In the genomic region with DNA sequence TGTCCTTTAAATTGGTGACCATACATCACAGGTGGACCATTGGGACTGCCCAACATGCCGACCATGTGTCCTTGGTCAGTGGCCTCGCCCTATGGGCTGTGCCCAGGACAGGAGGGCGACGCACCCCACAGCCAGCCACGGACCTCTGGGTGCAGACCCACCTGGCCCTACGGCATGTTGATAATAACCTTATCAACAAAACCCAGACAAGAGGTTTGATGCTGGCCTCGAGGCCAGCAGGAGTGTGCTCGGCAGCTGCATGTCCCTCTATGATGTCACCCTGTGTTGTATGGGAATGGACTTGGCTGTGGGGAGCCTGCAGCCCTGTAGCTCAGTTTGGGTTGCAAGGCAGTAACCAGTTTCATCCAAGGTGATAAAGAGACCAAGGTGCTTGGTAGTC, we compare ENCODE assay signal across 26 cellular contexts. TPM values are rescaled to one million over a fixed set of nuclear protein-coding genes. Genes with fewer than 3 reads are reported as not detected.
"Had no signal": no experiment of that assay in that cellular context is flagged by ENCODE, and none has a peak within 500 bp of the region (broad histone marks: within the 10 kb centered on the region; RNA-seq: fewer than 3 reads in every experiment).

No MANE protein-coding gene starts in this region.

- H3K27me3 Mint-ChIP-seq: activated B cell treated with CpG ODN at 0.5 μM for 24 hours; activated CD4-positive, alpha-beta T cell treated with anti-CD3 and anti-CD28 coated beads for 36 hours; activated naive CD4-positive, alpha-beta T cell treated with anti-CD3 and anti-CD28 coated beads, Interleukin-2, amount 10 ng/mL, durations not matched to agents 7 days and 5 days; dendritic cell treated with granulocyte-macrophage colony-stimulating factor and Interleukin-4, amounts not matched to agents 40 ng/mL and 50 ng/mL, for 4 days; naive thymus-derived CD4-positive, alpha-beta T cell; T-helper 17 cell had no signal

- H3K27ac ChIP-seq: breast epithelium, esophagus squamous epithelium, heart right ventricle, left ventricle myocardium inferior, pancreas, right atrium auricular region, testis, transverse colon had no signal

- DNase-seq: activated B cell treated with CpG ODN at 0.5 μM for 24 hours; activated CD4-positive, alpha-beta T cell treated with anti-CD3 and anti-CD28 coated beads for 36 hours; activated effector memory CD4-positive, alpha-beta T cell treated with anti-CD3 and anti-CD28 coated beads, Interleukin-2, amount 50 U/mL, for 16 hours; activated naive CD4-positive, alpha-beta T cell treated with anti-CD3 and anti-CD28 coated beads, Interleukin-2, amount 10 ng/mL, durations not matched to agents 7 days and 5 days; activated T-cell treated with anti-CD3 and anti-CD28 coated beads, Interleukin-2, amount 50 U/mL, for 1 hour; amniotic stem cell; central memory CD4-positive, alpha-beta T cell; esophagus squamous epithelium; foreskin melanocyte; heart right ventricle; left ventricle myocardium inferior; mammary epithelial cell; naive thymus-derived CD4-positive, alpha-beta T cell; stimulated activated CD4-positive, alpha-beta T cell treated with anti-CD3 and anti-CD28 coated beads, Interleukin-2, amount 100 ng/mL, for 48 hours; stimulated activated naive CD8-positive, alpha-beta T cell treated with anti-CD3 and anti-CD28 coated beads, Interleukin-15, Interleukin-2, amounts not matched to agents 100 U/mL and 50 U/mL, for 24 hours; T-helper 17 cell; T1000; testis; transverse colon had no signal

- ATAC-seq: activated CD4-positive, alpha-beta T cell treated with anti-CD3 and anti-CD28 coated beads for 36 hours; naive thymus-derived CD4-positive, alpha-beta T cell; pancreas; stimulated activated naive CD8-positive, alpha-beta T cell treated with anti-CD3 and anti-CD28 coated beads, Interleukin-15, Interleukin-2, amounts not matched to agents 100 U/mL and 50 U/mL, for 24 hours; T-helper 17 cell had no signal

- H3K9me3 ChIP-seq: breast epithelium, esophagus squamous epithelium, heart right ventricle, left ventricle myocardium inferior, pancreas, right atrium auricular region, testis, transverse colon had no signal

- H3K36me3 ChIP-seq: breast epithelium had no signal

- H3K4me3 Mint-ChIP-seq: activated B cell treated with CpG ODN at 0.5 μM for 24 hours; activated CD4-positive, alpha-beta T cell treated with anti-CD3 and anti-CD28 coated beads for 36 hours; activated naive CD4-positive, alpha-beta T cell treated with anti-CD3 and anti-CD28 coated beads, Interleukin-2, amount 10 ng/mL, durations not matched to agents 7 days and 5 days; activated T-helper 1 cell treated with anti-CD3 and anti-CD28 coated beads, Interleukin-12 subunit alpha, Interleukin-12 subunit beta, Interleukin-2, Interleukin-4 antibody, amounts not matched to agents 30 ng/mL and 10 ng/mL and 1 ng/mL, durations not matched to agents 14 hours and 24 hours and 36 hours; dendritic cell treated with granulocyte-macrophage colony-stimulating factor and Interleukin-4, amounts not matched to agents 40 ng/mL and 50 ng/mL, for 4 days; mesothelial cell of epicardium; naive thymus-derived CD4-positive, alpha-beta T cell; T-helper 17 cell had no signal

- H3K27me3 ChIP-seq: breast epithelium, esophagus squamous epithelium, heart right ventricle, pancreas, right atrium auricular region, testis, transverse colon had no signal

- H3K4me3 ChIP-seq: breast epithelium, esophagus squamous epithelium, heart right ventricle, left ventricle myocardium inferior, pancreas, right atrium auricular region, testis, transverse colon had no signal

- H3K4me1 ChIP-seq: breast epithelium, heart right ventricle, left ventricle myocardium inferior, pancreas, right atrium auricular region, testis had no signal

- H3K27ac Mint-ChIP-seq: activated B cell treated with CpG ODN at 0.5 μM for 24 hours; activated CD4-positive, alpha-beta T cell treated with anti-CD3 and anti-CD28 coated beads for 36 hours; activated T-helper 1 cell treated with anti-CD3 and anti-CD28 coated beads, Interleukin-12 subunit alpha, Interleukin-12 subunit beta, Interleukin-2, Interleukin-4 antibody, amounts not matched to agents 30 ng/mL and 10 ng/mL and 1 ng/mL, durations not matched to agents 14 hours and 24 hours and 36 hours; dendritic cell treated with granulocyte-macrophage colony-stimulating factor and Interleukin-4, amounts not matched to agents 40 ng/mL and 50 ng/mL, for 4 days; mesothelial cell of epicardium; naive thymus-derived CD4-positive, alpha-beta T cell had no signal

- H3K9me3 Mint-ChIP-seq: activated B cell treated with CpG ODN at 0.5 μM for 24 hours; activated naive CD4-positive, alpha-beta T cell treated with anti-CD3 and anti-CD28 coated beads, Interleukin-2, amount 10 ng/mL, durations not matched to agents 7 days and 5 days; activated T-helper 1 cell treated with anti-CD3 and anti-CD28 coated beads, Interleukin-12 subunit alpha, Interleukin-12 subunit beta, Interleukin-2, Interleukin-4 antibody, amounts not matched to agents 30 ng/mL and 10 ng/mL and 1 ng/mL, durations not matched to agents 14 hours and 24 hours and 36 hours; dendritic cell treated with granulocyte-macrophage colony-stimulating factor and Interleukin-4, amounts not matched to agents 40 ng/mL and 50 ng/mL, for 4 days; mesothelial cell of epicardium; naive thymus-derived CD4-positive, alpha-beta T cell had no signal

RNA-seq across cellular contexts. Expression of gene RSPH1, which starts 49.7 kb away (rescaled TPM):
- total RNA-seq: activated T-helper 1 cell treated with anti-CD3 and anti-CD28 coated beads, Interleukin-12 subunit alpha, Interleukin-12 subunit beta, Interleukin-2, Interleukin-4 antibody, amounts not matched to agents 30 ng/mL and 10 ng/mL and 1 ng/mL, durations not matched to agents 14 hours and 24 hours and 36 hours; glomerular endothelial cell; left ventricle myocardium inferior; right atrium auricular region had no signal
- polyA plus RNA-seq: naive thymus-derived CD4-positive, alpha-beta T cell had no signal
